14 cellular contexts compared by ENCODE assay signal in genomic region chr13:20988909-20989735, GRCh38.
"Had no signal": no experiment of that assay in that cellular context is flagged by ENCODE, and none has a peak within 500 bp of the region (broad histone marks: within the 10 kb centered on the region; RNA-seq: fewer than 3 reads in every experiment).

No MANE protein-coding gene starts in this region.

- H3K36me3 Mint-ChIP-seq: activated naive CD4-positive, alpha-beta T cell treated with anti-CD3 and anti-CD28 coated beads, Interleukin-2, amount 10 ng/mL, durations not matched to agents 7 days and 5 days; natural killer cell treated with Interleukin-12 subunit alpha and Interleukin-12 subunit beta and Interleukin-15 and Interleukin-18, amount 100 ng/mL, for 72 hours had no signal

- H3K27ac Mint-ChIP-seq: activated naive CD4-positive, alpha-beta T cell treated with anti-CD3 and anti-CD28 coated beads, Interleukin-2, amount 10 ng/mL, durations not matched to agents 7 days and 5 days; activated T-helper 2 cell treated with anti-CD3 and anti-CD28 coated beads, Interferon-gamma antibody, Interleukin-2, Interleukin-4, amounts not matched to agents 10 μg/mL and 5 μg/mL and 100 μg/mL, durations not matched to agents 14 hours and 24 hours and 36 hours; T-helper 1 cell treated with Interleukin-12 subunit alpha and Interleukin-12 subunit beta and Interleukin-4 antibody, amounts not matched to agents 30 μg/mL and 1 μg/mL, for 36 hours had no signal

- H3K4me3 ChIP-seq: ovary, tibial artery, vagina had no signal

- H3K36me3 ChIP-seq: ovary had no signal

- H3K9me3 ChIP-seq: ovary, tibial artery, vagina had no signal

- H3K27me3 ChIP-seq: ovary, tibial artery, vagina had no signal

- ATAC-seq: esophagus mucosa had no signal

- H3K4me1 ChIP-seq: tibial artery, vagina had no signal

- DNase-seq: activated CD4-positive, alpha-beta T cell treated with anti-CD3 and anti-CD28 coated beads, Interleukin-2, amount 50 U/mL, for 48 hours; activated naive CD4-positive, alpha-beta T cell treated with anti-CD3 and anti-CD28 coated beads, Interleukin-2, amount 10 ng/mL, durations not matched to agents 7 days and 5 days; activated T-cell treated with anti-CD3 and anti-CD28 coated beads, Interleukin-2, amount 50 U/mL, for 1 hour; hippocampal formation; ovary; stimulated activated CD4-positive, alpha-beta T cell treated with anti-CD3 and anti-CD28 coated beads, Interleukin-12 subunit alpha, Interleukin-12 subunit beta, amount 100 ng/mL, for 4 hours; stimulated activated CD4-positive, alpha-beta T cell treated with anti-CD3 and anti-CD28 coated beads, Interleukin-2, amount 100 ng/mL, for 24 hours; tibial artery; WERI-Rb-1 had no signal

- H3K27me3 Mint-ChIP-seq: natural killer cell treated with Interleukin-12 subunit alpha and Interleukin-12 subunit beta and Interleukin-15 and Interleukin-18, amount 100 ng/mL, for 72 hours had no signal

- H3K27ac ChIP-seq: ovary, tibial artery, vagina, WERI-Rb-1 had no signal

- H3K9me3 Mint-ChIP-seq: activated naive CD4-positive, alpha-beta T cell treated with anti-CD3 and anti-CD28 coated beads, Interleukin-2, amount 10 ng/mL, durations not matched to agents 7 days and 5 days; activated T-helper 2 cell treated with anti-CD3 and anti-CD28 coated beads, Interferon-gamma antibody, Interleukin-2, Interleukin-4, amounts not matched to agents 10 μg/mL and 5 μg/mL and 100 μg/mL, durations not matched to agents 14 hours and 24 hours and 36 hours; natural killer cell treated with Interleukin-12 subunit alpha and Interleukin-12 subunit beta and Interleukin-15 and Interleukin-18, amount 100 ng/mL, for 72 hours; T-helper 1 cell treated with Interleukin-12 subunit alpha and Interleukin-12 subunit beta and Interleukin-4 antibody, amounts not matched to agents 30 μg/mL and 1 μg/mL, for 36 hours had no signal

- H3K4me3 Mint-ChIP-seq: activated naive CD4-positive, alpha-beta T cell treated with anti-CD3 and anti-CD28 coated beads, Interleukin-2, amount 10 ng/mL, durations not matched to agents 7 days and 5 days; natural killer cell treated with Interleukin-12 subunit alpha and Interleukin-12 subunit beta and Interleukin-15 and Interleukin-18, amount 100 ng/mL, for 72 hours; T-helper 1 cell treated with Interleukin-12 subunit alpha and Interleukin-12 subunit beta and Interleukin-4 antibody, amounts not matched to agents 30 μg/mL and 1 μg/mL, for 36 hours had no signal
